ENCODE assay signal across 15 cellular contexts in the genomic region with DNA sequence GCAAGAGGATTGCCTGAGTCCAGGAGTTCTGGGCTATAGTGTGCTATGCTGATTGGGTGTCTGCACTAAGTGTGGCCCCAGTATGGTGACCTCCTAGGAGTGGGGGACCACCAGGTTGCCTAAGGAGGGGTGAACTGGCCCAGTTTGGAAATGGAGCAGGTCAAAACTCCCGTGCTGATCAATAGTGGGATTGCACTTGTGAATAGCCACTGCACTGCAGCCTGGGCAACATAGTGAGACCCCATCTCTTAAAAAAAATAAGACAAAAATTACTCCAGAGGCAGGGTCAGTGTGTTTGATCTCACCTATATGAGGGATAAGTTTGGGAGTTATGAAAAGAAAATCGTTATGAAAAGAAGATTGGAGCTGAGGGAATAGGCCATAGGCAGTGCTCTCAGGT. TPM values are rescaled to one million over a fixed set of nuclear protein-coding genes. Genes with fewer than 3 reads are reported as not detected.
DNase-seq lines count a peak whose midpoint lies in the region; ATAC-seq and TF ChIP-seq lines count a peak whose summit lies in the region.
"Had no signal": no experiment of that assay in that cellular context is flagged by ENCODE, and none has a peak within 500 bp of the region (broad histone marks: within the 10 kb centered on the region; RNA-seq: fewer than 3 reads in every experiment).

No MANE protein-coding gene starts in this region.

- POLR2A ChIA-PET in WTC11 (lab: Charles Lee): no interaction called here

- intact Hi-C loops in dorsolateral prefrontal cortex (cut with DNase I) (no loop called here), vagina (cut with DNase I) (no loop called here)

- ATAC-seq in WTC11: no peak
- ATAC-seq: A549; CD8-positive, alpha-beta T cell had no signal

- H3K4me3 Mint-ChIP-seq in WTC11: no peak overlapping the region
- H3K4me3 Mint-ChIP-seq: CD8-positive, alpha-beta T cell had no signal

- H3K27ac Mint-ChIP-seq in WTC11: no peak overlapping the region
- H3K27ac Mint-ChIP-seq: CD8-positive, alpha-beta T cell had no signal

- peaks cover 57% of the 10 kb centered on the region for H3K4me1 ChIP-seq in vagina
- H3K4me1 ChIP-seq: A549, BE2C had no signal

- no peak for TF ChIP-seq POLR2A in vagina (IDR thresholded peaks at IDR 0.05)

- no peak overlapping the region for H3K4me3 ChIP-seq in dorsolateral prefrontal cortex
- H3K4me3 ChIP-seq in vagina: no peak overlapping the region
- H3K4me3 ChIP-seq in MG63: no peak overlapping the region
- H3K4me3 ChIP-seq: A549 had no signal

- H3K27ac ChIP-seq in dorsolateral prefrontal cortex (peak overlapping the region in 45 of 59 donors; percentile 16 to 99 (median 71)), vagina (peak overlapping the region; percentile 12)
- H3K27ac ChIP-seq: A549, C4-2B had no signal

- no peak for DNase-seq in WTC11 (ENCODE audit: low spot score)
- DNase-seq in dorsolateral prefrontal cortex: no peak
- no peak for DNase-seq in vagina (ENCODE audit: extremely low spot score in 2 of 2)
- no peak for DNase-seq in MG63
- no peak for DNase-seq in cerebellar cortex (ENCODE audit: low spot score)
- DNase-seq: BE2C; CD8-positive, alpha-beta T cell; COR-L47; DMS153; DMS79 treated with DMSO at 0.1 percent for 48 hours; EL; HCEC 1CT had no signal

- no peaks in the 10 kb centered on the region for H3K4me1 Mint-ChIP-seq in WTC11

- CTCF ChIA-PET in WTC11 (lab: Charles Lee): interaction anchor here (1.7 kb wide), 1 partner anchor 27 kb away, joined by 4 read pairs; the partner anchor contains the start of gene SAMD4B

- no peak for TF ChIP-seq CTCF in WTC11 (IDR thresholded peaks at IDR 0.05)
- no peak for TF ChIP-seq CTCF in dorsolateral prefrontal cortex (IDR thresholded peaks at IDR 0.05 in 54 of 56, conservative IDR thresholded peaks at IDR 0.05 in 2 of 56; ENCODE audit: low read depth in 1 of 56, partially characterized antibody in 56 of 56)
- TF ChIP-seq CTCF in vagina (IDR thresholded peaks at IDR 0.05): no peak

- peaks cover 50% of the 10 kb centered on the region for H3K36me3 Mint-ChIP-seq in WTC11

- H3K9me3 ChIP-seq in vagina: no peaks in the 10 kb centered on the region
- no peaks in the 10 kb centered on the region for H3K9me3 ChIP-seq in MG63
- H3K9me3 ChIP-seq: A549, BE2C had no signal

- H3K9me3 Mint-ChIP-seq in WTC11: no peaks in the 10 kb centered on the region
- H3K9me3 Mint-ChIP-seq: CD8-positive, alpha-beta T cell had no signal

- H3K27me3 Mint-ChIP-seq in WTC11 (ENCODE audit: low read depth): no peaks in the 10 kb centered on the region

- H3K36me3 ChIP-seq in vagina (peaks cover 0 to 40% of the 10 kb centered on the region in 2 donors), MG63 (peaks cover 76% of the 10 kb centered on the region)

- H3K27me3 ChIP-seq in dorsolateral prefrontal cortex (no peaks in the 10 kb centered on the region), vagina (no peaks in the 10 kb centered on the region), MG63 (no peaks in the 10 kb centered on the region)
- H3K27me3 ChIP-seq: BE2C had no signal

TF ChIP-seq in WTC11, 78 proteins besides CTCF, POLR2A, EP300 and RAD21:
- no peak for TF ChIP-seq FOXP1 (CRISPR knock-in tag; IDR thresholded peaks at IDR 0.05; ENCODE audit: borderline replicate concordance)
- peak; percentile 78; the same call in 1 of the 2 replicates for TF ChIP-seq ZNF121 (CRISPR knock-in tag; IDR thresholded peaks at IDR 0.05)
TF ChIP-seq in WTC11: peak in this region for 1.

RNA-seq across cellular contexts. Expression of gene PAF1, which starts 21.7 kb away (rescaled TPM):
- total RNA-seq in WTC11 (2021) (27.8 to 34.4 TPM (median 29.4 TPM) in 3 replicates), dorsolateral prefrontal cortex (10 to 100 TPM; 33.5 to 65.7 (median 46.2) TPM), vagina (70.2 TPM)
- 62.0 and 62.4 TPM in 2 replicates for total RNA-seq in MG63 (2014; rRNA removed; shearing (Covaris generic); ENCODE audit: low replicate concordance)

RNA-seq across cellular contexts. Expression of gene MED29, which starts 22.0 kb away (rescaled TPM):
- total RNA-seq in WTC11 (2021) (37.6 to 42.9 TPM (median 39.4 TPM) in 3 replicates), dorsolateral prefrontal cortex (10 to 100 TPM; 41.8 to 99.7 (median 69.9) TPM), vagina (37.8 TPM)
- 18.1 and 26.5 TPM in 2 replicates for total RNA-seq in MG63 (2014; rRNA removed; shearing (Covaris generic); ENCODE audit: low replicate concordance)

RNA-seq across cellular contexts. Expression of gene SAMD4B, which starts 27.0 kb away (rescaled TPM):
- total RNA-seq in WTC11 (2021): 148 to 164 TPM (median 150 TPM) in 3 replicates
- total RNA-seq in dorsolateral prefrontal cortex: 100 to 1,000 TPM; 107 to 294 (median 153) TPM
- 128 TPM for total RNA-seq in vagina
- total RNA-seq in MG63 (2014; rRNA removed; shearing (Covaris generic); ENCODE audit: low replicate concordance): 27.5 and 37.0 TPM in 2 replicates

RNA-seq across cellular contexts. Expression of gene GMFG, which starts 33.4 kb away (rescaled TPM):
- total RNA-seq in WTC11 (2021) (0.96 to 1.8 TPM (median 1.4 TPM) in 3 replicates), dorsolateral prefrontal cortex (10 to 100 TPM in 94 of 120 experiments, 1 to 10 TPM in 26; 4.4 to 36.5 (median 12.4) TPM), vagina (7.1 TPM)
- not detected in 2 replicates for total RNA-seq in MG63 (2014; rRNA removed; shearing (Covaris generic); ENCODE audit: low replicate concordance)
- total RNA-seq: H1 had no signal

RNA-seq across cellular contexts. Expression of gene ZFP36, which starts 37.4 kb away (rescaled TPM):
- total RNA-seq in WTC11 (2021) (17.3 to 22.2 TPM (median 18.4 TPM) in 3 replicates), dorsolateral prefrontal cortex (100 to 1,000 TPM in 17 of 120 experiments, 10 to 100 TPM in 99, 1 to 10 TPM in 4; 7.0 to 246 (median 38.2) TPM), vagina (631 TPM)
- 0.66 and 1.4 TPM in 2 replicates for total RNA-seq in MG63 (2014; rRNA removed; shearing (Covaris generic); ENCODE audit: low replicate concordance)
